8 cellular contexts compared by ENCODE assay signal in the genomic region with DNA sequence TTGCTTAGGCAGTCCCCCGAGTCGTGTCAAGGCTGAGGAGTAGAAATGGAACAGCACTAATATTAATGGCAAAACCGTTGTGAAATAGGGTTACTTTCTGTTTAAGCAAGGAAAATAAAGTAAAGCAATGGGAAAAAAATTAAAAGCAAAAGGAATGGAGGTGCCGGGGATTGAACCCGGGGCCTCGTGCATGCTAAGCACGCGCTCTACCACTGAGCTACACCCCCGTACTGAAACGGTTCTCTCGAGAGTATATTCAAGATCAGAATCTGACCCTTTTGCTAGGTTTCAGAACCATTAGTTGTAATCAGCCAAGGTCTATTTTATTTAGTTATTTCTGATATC.
DNase-seq lines count a peak whose midpoint lies in the region; ATAC-seq and TF ChIP-seq lines count a peak whose summit lies in the region.

No MANE protein-coding gene starts in this region.

- under 1% methylated on average over 11 of the region's 11 CpGs for WGBS in hepatocyte (ENCODE audit: low lambda C conversion rate, missing lambda C conversion rate)

- no peaks in the 10 kb centered on the region for H3K79me2 ChIP-seq in hepatocyte

- peaks cover 37% of the 10 kb centered on the region for H3K27me3 Mint-ChIP-seq in T-helper 17 cell

- H3K9me2 ChIP-seq in hepatocyte (replicated peaks; ENCODE audit: insufficient read depth): no peaks in the 10 kb centered on the region

- POLR2A ChIA-PET in HEK293 (lab: Yijun Ruan, JAX): interaction anchor here (0.5 to 2.7 kb wide), 16 partner anchors 12 to 1028 kb away, joined by 3 to 20 read pairs (median 5); a partner anchor contains a TSS

- peak overlapping the region; percentile 83 for H3K4me3 Mint-ChIP-seq in T-helper 17 cell

- H3K9me3 ChIP-seq in HEK293 (ENCODE audit: control insufficient read depth, insufficient read depth, low read depth, low read length) (no peaks in the 10 kb centered on the region), T-helper 17 cell (ENCODE audit: control insufficient read depth, low read length, poor library complexity, severe bottlenecking) (no peaks in the 10 kb centered on the region), hepatocyte (ENCODE audit: low read depth) (no peaks in the 10 kb centered on the region)

- H3K36me3 Mint-ChIP-seq in T-helper 17 cell (ENCODE audit: low read depth): no peaks in the 10 kb centered on the region

- peak overlapping the region; percentile 97 for H3K27ac Mint-ChIP-seq in T-helper 17 cell

- no peak for TF ChIP-seq CTCF in HEK293 (tag by site-specific recombination; IDR thresholded peaks at IDR 0.05)
- TF ChIP-seq CTCF in hepatocyte (IDR thresholded peaks at IDR 0.05; ENCODE audit: poor library complexity): no peak
- no peak for TF ChIP-seq CTCF in retinal pigment epithelial cell (conservative IDR thresholded peaks at IDR 0.05; ENCODE audit: low read depth, low read length)

- DNase-seq in ELR (ENCODE audit: low read depth) (peak; percentile 70), NCI-H1092 (lab: John Stamatoyannopoulos, UW) (peak; percentile 48), T-helper 17 cell (peak in 2 of 3 donors; percentile 44 to 63), anterior cingulate cortex (lab: John Stamatoyannopoulos, UW) (peak in 46 of 58 donors; percentile 4 to 86 (median 60)), hepatocyte (ENCODE audit: low spot score) (peak; percentile 87), retinal pigment epithelial cell (ENCODE audit: low read depth) (peak; percentile 21), AG08396 (ENCODE audit: low spot score) (no peak)

- CTCF ChIA-PET in HEK293 (lab: Yijun Ruan, JAX): interaction anchor here (0.5 to 6.5 kb wide), 43 partner anchors 11 to 1587 kb away, joined by 3 to 73 read pairs (median 5); no protein-coding TSS in a partner anchor

- H3K36me3 ChIP-seq in HEK293 (ENCODE audit: control insufficient read depth in 2 of 2, insufficient read depth in 1 of 2, low read length in 2 of 2) (no peaks in the 10 kb centered on the region), hepatocyte (replicated peaks; ENCODE audit: insufficient read depth, low read depth) (no peaks in the 10 kb centered on the region)

- ATAC-seq in T-helper 17 cell: peak; percentile 72

- H3K4me1 Mint-ChIP-seq in T-helper 17 cell: peaks cover 19% of the 10 kb centered on the region

- H4K20me1 ChIP-seq in hepatocyte (ENCODE audit: insufficient read depth, poor library complexity, severe bottlenecking): no peaks in the 10 kb centered on the region

- H3K27ac ChIP-seq in HEK293 (ENCODE audit: extremely low read depth, low read depth, low read length) (peak overlapping the region; percentile 76), hepatocyte (peak overlapping the region; percentile 88)

- H3K4me2 ChIP-seq in hepatocyte: peak overlapping the region; percentile 87

- H3K27me3 ChIP-seq in hepatocyte: peaks cover 7% of the 10 kb centered on the region

- no peaks in the 10 kb centered on the region for H3K4me1 ChIP-seq in HEK293 (ENCODE audit: control insufficient read depth, insufficient read depth, low read length)
- no peaks in the 10 kb centered on the region for H3K4me1 ChIP-seq in hepatocyte (ENCODE audit: insufficient read depth)

- H3K4me3 ChIP-seq in HEK293 (ENCODE audit: low read depth, low read length): peak overlapping the region; percentile 93
- H3K4me3 ChIP-seq in hepatocyte: peak overlapping the region; percentile 63
- peak overlapping the region; percentile 86 for H3K4me3 ChIP-seq in retinal pigment epithelial cell (ENCODE audit: low read length)

- H2AFZ ChIP-seq in hepatocyte: peak overlapping the region; percentile 68

TF ChIP-seq in HEK293, 187 proteins besides CTCF, POLR2A, EP300 and RAD21 (continues in another document):
- TF ChIP-seq ZNF133 (tag by site-specific recombination; IDR thresholded peaks at IDR 0.05): no peak
- TF ChIP-seq, protein P1, sequence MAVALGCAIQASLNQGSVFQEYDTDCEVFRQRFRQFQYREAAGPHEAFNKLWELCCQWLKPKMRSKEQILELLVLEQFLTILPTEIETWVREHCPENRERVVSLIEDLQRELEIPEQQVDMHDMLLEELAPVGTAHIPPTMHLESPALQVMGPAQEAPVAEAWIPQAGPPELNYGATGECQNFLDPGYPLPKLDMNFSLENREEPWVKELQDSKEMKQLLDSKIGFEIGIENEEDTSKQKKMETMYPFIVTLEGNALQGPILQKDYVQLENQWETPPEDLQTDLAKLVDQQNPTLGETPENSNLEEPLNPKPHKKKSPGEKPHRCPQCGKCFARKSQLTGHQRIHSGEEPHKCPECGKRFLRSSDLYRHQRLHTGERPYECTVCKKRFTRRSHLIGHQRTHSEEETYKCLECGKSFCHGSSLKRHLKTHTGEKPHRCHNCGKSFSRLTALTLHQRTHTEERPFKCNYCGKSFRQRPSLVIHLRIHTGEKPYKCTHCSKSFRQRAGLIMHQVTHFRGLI (tag by site-specific recombination; IDR thresholded peaks at IDR 0.05): peak; percentile 11; the same call in 1 of the 2 replicates
- no peak for TF ChIP-seq ZBTB48 (tag by site-specific recombination; IDR thresholded peaks at IDR 0.05)
- no peak for TF ChIP-seq HOXC10 (CRISPR knock-in tag; IDR thresholded peaks at IDR 0.05)
- TF ChIP-seq ZNF658 (tag by site-specific recombination; IDR thresholded peaks at IDR 0.05): no peak
- 0 out of 2 replicates have a peak, but pooled peaks have one; percentile 22 for TF ChIP-seq ZFP69B (tag by site-specific recombination; IDR thresholded peaks at IDR 0.05)
- no peak for TF ChIP-seq BCL11A (tag by site-specific recombination; IDR thresholded peaks at IDR 0.05; ENCODE audit: low read depth)
- TF ChIP-seq YY1 (tag by site-specific recombination; IDR thresholded peaks at IDR 0.05): peak; percentile 84
- 0 out of 2 replicates have a peak, but pooled peaks have one; percentile 40 for TF ChIP-seq REPIN1 (tag by site-specific recombination; IDR thresholded peaks at IDR 0.05; ENCODE audit: low read depth)
- no peak for TF ChIP-seq ZNF274 (IDR thresholded peaks at IDR 0.05; ENCODE audit: low read length)
- no peak for TF ChIP-seq ZNF274 (tag by site-specific recombination; IDR thresholded peaks at IDR 0.05; ENCODE audit: borderline replicate concordance)
- peak; percentile 56; the same call in 1 of the 2 replicates for TF ChIP-seq KLF9 (tag by site-specific recombination; IDR thresholded peaks at IDR 0.05; ENCODE audit: low read depth)
- no peak for TF ChIP-seq ZNF24 (tag by site-specific recombination; IDR thresholded peaks at IDR 0.05)
- TF ChIP-seq ZNF10 (tag by site-specific recombination; IDR thresholded peaks at IDR 0.05): no peak
- no peak for TF ChIP-seq ZNF16 (tag by site-specific recombination; IDR thresholded peaks at IDR 0.05; ENCODE audit: low read depth)
- TF ChIP-seq ZSCAN30 (tag by site-specific recombination; IDR thresholded peaks at IDR 0.05): 0 out of 2 replicates have a peak, but pooled peaks have one; percentile 22
- TF ChIP-seq, protein P2, sequence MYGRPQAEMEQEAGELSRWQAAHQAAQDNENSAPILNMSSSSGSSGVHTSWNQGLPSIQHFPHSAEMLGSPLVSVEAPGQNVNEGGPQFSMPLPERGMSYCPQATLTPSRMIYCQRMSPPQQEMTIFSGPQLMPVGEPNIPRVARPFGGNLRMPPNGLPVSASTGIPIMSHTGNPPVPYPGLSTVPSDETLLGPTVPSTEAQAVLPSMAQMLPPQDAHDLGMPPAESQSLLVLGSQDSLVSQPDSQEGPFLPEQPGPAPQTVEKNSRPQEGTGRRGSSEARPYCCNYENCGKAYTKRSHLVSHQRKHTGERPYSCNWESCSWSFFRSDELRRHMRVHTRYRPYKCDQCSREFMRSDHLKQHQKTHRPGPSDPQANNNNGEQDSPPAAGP (tag by site-specific recombination; IDR thresholded peaks at IDR 0.05): peak; percentile 69
- peak; percentile 78; the same call in 1 of the 2 replicates for TF ChIP-seq ZNF561 (tag by site-specific recombination; IDR thresholded peaks at IDR 0.05; ENCODE audit: borderline replicate concordance)
- TF ChIP-seq ZNF707 (tag by site-specific recombination; IDR thresholded peaks at IDR 0.05): no peak
- TF ChIP-seq, protein P3, sequence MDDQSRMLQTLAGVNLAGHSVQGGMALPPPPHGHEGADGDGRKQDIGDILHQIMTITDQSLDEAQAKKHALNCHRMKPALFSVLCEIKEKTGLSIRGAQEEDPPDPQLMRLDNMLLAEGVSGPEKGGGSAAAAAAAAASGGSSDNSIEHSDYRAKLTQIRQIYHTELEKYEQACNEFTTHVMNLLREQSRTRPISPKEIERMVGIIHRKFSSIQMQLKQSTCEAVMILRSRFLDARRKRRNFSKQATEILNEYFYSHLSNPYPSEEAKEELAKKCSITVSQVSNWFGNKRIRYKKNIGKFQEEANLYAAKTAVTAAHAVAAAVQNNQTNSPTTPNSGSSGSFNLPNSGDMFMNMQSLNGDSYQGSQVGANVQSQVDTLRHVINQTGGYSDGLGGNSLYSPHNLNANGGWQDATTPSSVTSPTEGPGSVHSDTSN (CRISPR knock-in tag; IDR thresholded peaks at IDR 0.05): no peak
- TF ChIP-seq, protein P4, sequence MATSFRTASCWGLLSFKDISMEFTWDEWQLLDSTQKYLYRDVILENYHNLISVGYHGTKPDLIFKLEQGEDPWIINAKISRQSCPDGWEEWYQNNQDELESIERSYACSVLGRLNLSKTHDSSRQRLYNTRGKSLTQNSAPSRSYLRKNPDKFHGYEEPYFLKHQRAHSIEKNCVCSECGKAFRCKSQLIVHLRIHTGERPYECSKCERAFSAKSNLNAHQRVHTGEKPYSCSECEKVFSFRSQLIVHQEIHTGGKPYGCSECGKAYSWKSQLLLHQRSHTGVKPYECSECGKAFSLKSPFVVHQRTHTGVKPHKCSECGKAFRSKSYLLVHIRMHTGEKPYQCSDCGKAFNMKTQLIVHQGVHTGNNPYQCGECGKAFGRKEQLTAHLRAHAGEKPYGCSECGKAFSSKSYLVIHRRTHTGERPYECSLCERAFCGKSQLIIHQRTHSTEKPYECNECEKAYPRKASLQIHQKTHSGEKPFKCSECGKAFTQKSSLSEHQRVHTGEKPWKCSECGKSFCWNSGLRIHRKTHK (tag by site-specific recombination; IDR thresholded peaks at IDR 0.05): no peak
- TF ChIP-seq ZNF624 (tag by site-specific recombination; IDR thresholded peaks at IDR 0.05): peak; percentile 42; the same call in 1 of the 2 replicates
- TF ChIP-seq KLF16 (tag by site-specific recombination; IDR thresholded peaks at IDR 0.05): no peak
- no peak for TF ChIP-seq ZNF701 (tag by site-specific recombination; IDR thresholded peaks at IDR 0.05)
- no peak for TF ChIP-seq ZNF266 (tag by site-specific recombination; IDR thresholded peaks at IDR 0.05; ENCODE audit: low read depth)
- TF ChIP-seq ZNF146 (tag by site-specific recombination; IDR thresholded peaks at IDR 0.05): no peak
- TF ChIP-seq KLF8 (tag by site-specific recombination; IDR thresholded peaks at IDR 0.05): 0 out of 2 replicates have a peak, but pooled peaks have one; percentile 2
- TF ChIP-seq ZNF37A (tag by site-specific recombination; IDR thresholded peaks at IDR 0.05): no peak; the same call in 1 of the 2 replicates
- TF ChIP-seq ZNF785 (tag by site-specific recombination; IDR thresholded peaks at IDR 0.05): no peak
